Comparison of ENCODE assay signal across 16 cellular contexts in the genomic region with DNA sequence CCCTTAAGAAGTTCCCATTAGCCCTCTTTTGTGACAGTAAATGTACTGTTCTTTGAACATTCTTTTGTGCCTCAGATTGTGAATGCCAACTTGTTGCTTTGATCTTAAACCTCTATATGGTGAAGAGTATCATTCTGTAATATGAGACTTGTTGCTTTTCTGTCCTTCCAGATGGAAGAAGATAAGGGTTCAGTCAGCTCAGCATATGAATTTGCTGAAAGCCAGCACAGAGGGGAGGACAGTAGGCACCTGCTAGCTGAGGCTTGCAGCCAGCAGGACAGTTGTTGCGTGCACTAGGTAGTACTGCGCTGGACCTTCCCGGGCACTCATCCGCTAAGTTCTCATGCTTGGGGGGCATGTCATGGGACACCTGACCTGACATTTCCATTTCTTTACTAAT.
DNase-seq lines count a peak whose midpoint lies in the region; ATAC-seq and TF ChIP-seq lines count a peak whose summit lies in the region.
"Had no signal": no experiment of that assay in that cellular context is flagged by ENCODE, and none has a peak within 500 bp of the region (broad histone marks: within the 10 kb centered on the region; RNA-seq: fewer than 3 reads in every experiment).

No MANE protein-coding gene starts in this region.

- H3K36me3 Mint-ChIP-seq in activated naive CD4-positive, alpha-beta T cell treated with anti-CD3 and anti-CD28 coated beads, Interleukin-2, amount 10 ng/mL, durations not matched to agents 7 days and 5 days, result peaks cover 28% of the 10 kb centered on the region
- H3K36me3 Mint-ChIP-seq in stimulated activated effector memory CD8-positive, alpha-beta T cell treated with anti-CD3 and anti-CD28 coated beads, Interleukin-12 subunit alpha, Interleukin-12 subunit beta, amount 100 ng/mL, for 72 hours, result peaks cover 90% of the 10 kb centered on the region
- peaks cover 32% of the 10 kb centered on the region for H3K36me3 Mint-ChIP-seq in T-helper 2 cell treated with Interferon-gamma antibody and Interleukin-4, amounts not matched to agents 5 μg/mL and 100 μg/mL, for 36 hours (ENCODE audit: low read depth)

- H3K4me1 Mint-ChIP-seq in activated naive CD4-positive, alpha-beta T cell treated with anti-CD3 and anti-CD28 coated beads, Interleukin-2, amount 10 ng/mL, durations not matched to agents 7 days and 5 days, result peaks cover 14% of the 10 kb centered on the region
- H3K4me1 Mint-ChIP-seq in stimulated activated effector memory CD8-positive, alpha-beta T cell treated with anti-CD3 and anti-CD28 coated beads, Interleukin-12 subunit alpha, Interleukin-12 subunit beta, amount 100 ng/mL, for 72 hours, result peaks cover 6% of the 10 kb centered on the region
- peaks cover 18% of the 10 kb centered on the region for H3K4me1 Mint-ChIP-seq in T-helper 2 cell treated with Interferon-gamma antibody and Interleukin-4, amounts not matched to agents 5 μg/mL and 100 μg/mL, for 36 hours (ENCODE audit: low read depth)

- ATAC-seq in GM21447 (IDR thresholded peaks at IDR 0.05; ENCODE audit: unreplicated experiment), result peak; percentile 23
- ATAC-seq in stimulated activated effector memory CD8-positive, alpha-beta T cell treated with anti-CD3 and anti-CD28 coated beads, Interleukin-12 subunit alpha, Interleukin-12 subunit beta, amount 100 ng/mL, for 72 hours, result no peak

- H3K4me3 Mint-ChIP-seq in activated naive CD4-positive, alpha-beta T cell treated with anti-CD3 and anti-CD28 coated beads, Interleukin-2, amount 10 ng/mL, durations not matched to agents 7 days and 5 days, result no peak overlapping the region
- H3K4me3 Mint-ChIP-seq in stimulated activated effector memory CD8-positive, alpha-beta T cell treated with anti-CD3 and anti-CD28 coated beads, Interleukin-12 subunit alpha, Interleukin-12 subunit beta, amount 100 ng/mL, for 72 hours, result no peak overlapping the region
- no peak overlapping the region for H3K4me3 Mint-ChIP-seq in T-helper 2 cell treated with Interferon-gamma antibody and Interleukin-4, amounts not matched to agents 5 μg/mL and 100 μg/mL, for 36 hours
- H3K4me3 Mint-ChIP-seq: activated T-helper 1 cell treated with anti-CD3 and anti-CD28 coated beads, Interleukin-12 subunit alpha, Interleukin-12 subunit beta, Interleukin-2, Interleukin-4 antibody, amounts not matched to agents 30 ng/mL and 10 ng/mL and 1 ng/mL, durations not matched to agents 14 hours and 24 hours and 36 hours had no signal

- CTCF ChIA-PET in activated naive CD4-positive, alpha-beta T cell treated with anti-CD3 and anti-CD28 coated beads, Interleukin-2, amount 10 ng/mL, durations not matched to agents 7 days and 5 days (lab: Charles Lee), result interaction anchor here (1.1 to 1.2 kb wide), 2 partner anchors 191 to 478 kb away, joined by 3 read pairs; no protein-coding TSS in a partner anchor
- CTCF ChIA-PET in HEK293T (lab: Yijun Ruan, JAX), result no interaction called here

- H3K9me3 Mint-ChIP-seq in activated naive CD4-positive, alpha-beta T cell treated with anti-CD3 and anti-CD28 coated beads, Interleukin-2, amount 10 ng/mL, durations not matched to agents 7 days and 5 days, result no peaks in the 10 kb centered on the region
- no peaks in the 10 kb centered on the region for H3K9me3 Mint-ChIP-seq in stimulated activated effector memory CD8-positive, alpha-beta T cell treated with anti-CD3 and anti-CD28 coated beads, Interleukin-12 subunit alpha, Interleukin-12 subunit beta, amount 100 ng/mL, for 72 hours
- no peaks in the 10 kb centered on the region for H3K9me3 Mint-ChIP-seq in T-helper 2 cell treated with Interferon-gamma antibody and Interleukin-4, amounts not matched to agents 5 μg/mL and 100 μg/mL, for 36 hours
- H3K9me3 Mint-ChIP-seq: activated T-helper 1 cell treated with anti-CD3 and anti-CD28 coated beads, Interleukin-12 subunit alpha, Interleukin-12 subunit beta, Interleukin-2, Interleukin-4 antibody, amounts not matched to agents 30 ng/mL and 10 ng/mL and 1 ng/mL, durations not matched to agents 14 hours and 24 hours and 36 hours had no signal

- no peak for DNase-seq in activated naive CD4-positive, alpha-beta T cell treated with anti-CD3 and anti-CD28 coated beads, Interleukin-2, amount 10 ng/mL, durations not matched to agents 7 days and 5 days
- no peak for DNase-seq in activated naive CD4-positive, alpha-beta T cell (lab: John Stamatoyannopoulos, UW)
- peak; percentile 42 for DNase-seq in OCI-M1 (lab: John Stamatoyannopoulos, UW)
- DNase-seq in stimulated activated effector memory CD8-positive, alpha-beta T cell treated with anti-CD3 and anti-CD28 coated beads, Interleukin-12 subunit alpha, Interleukin-12 subunit beta, amount 100 ng/mL, for 72 hours (ENCODE audit: low spot score in 2 of 2), result no peak
- DNase-seq in HEK293T (ENCODE audit: extremely low spot score), result no peak
- DNase-seq in T-helper 2 cell treated with Interferon-gamma antibody and Interleukin-4, amounts not matched to agents 5 μg/mL and 100 μg/mL, for 36 hours (ENCODE audit: low spot score), result no peak
- DNase-seq in NOMO-1 (lab: John Stamatoyannopoulos, UW; ENCODE audit: unreplicated experiment in 2 of 2), result no peak
- DNase-seq: amygdala; EL; kidney; NCI-H1694 treated with DMSO at 0.1 percent for 48 hours; sigmoid colon; stimulated activated naive CD4-positive, alpha-beta T cell; thyroid gland had no signal

- H3K27me3 Mint-ChIP-seq in activated naive CD4-positive, alpha-beta T cell treated with anti-CD3 and anti-CD28 coated beads, Interleukin-2, amount 10 ng/mL, durations not matched to agents 7 days and 5 days, result no peaks in the 10 kb centered on the region
- H3K27me3 Mint-ChIP-seq in T-helper 2 cell treated with Interferon-gamma antibody and Interleukin-4, amounts not matched to agents 5 μg/mL and 100 μg/mL, for 36 hours (ENCODE audit: low read depth), result no peaks in the 10 kb centered on the region

- POLR2A ChIA-PET in HEK293T (lab: Yijun Ruan, JAX), result interaction anchor here (0.8 kb wide), 1 partner anchor 9 kb away, joined by 3 read pairs; no protein-coding TSS in a partner anchor

- peak overlapping the region; percentile 2 for H3K27ac Mint-ChIP-seq in activated naive CD4-positive, alpha-beta T cell treated with anti-CD3 and anti-CD28 coated beads, Interleukin-2, amount 10 ng/mL, durations not matched to agents 7 days and 5 days
- H3K27ac Mint-ChIP-seq in stimulated activated effector memory CD8-positive, alpha-beta T cell treated with anti-CD3 and anti-CD28 coated beads, Interleukin-12 subunit alpha, Interleukin-12 subunit beta, amount 100 ng/mL, for 72 hours, result peak overlapping the region; percentile 7
- H3K27ac Mint-ChIP-seq in T-helper 2 cell treated with Interferon-gamma antibody and Interleukin-4, amounts not matched to agents 5 μg/mL and 100 μg/mL, for 36 hours, result no peak overlapping the region
- H3K27ac Mint-ChIP-seq: activated T-helper 1 cell treated with anti-CD3 and anti-CD28 coated beads, Interleukin-12 subunit alpha, Interleukin-12 subunit beta, Interleukin-2, Interleukin-4 antibody, amounts not matched to agents 30 ng/mL and 10 ng/mL and 1 ng/mL, durations not matched to agents 14 hours and 24 hours and 36 hours had no signal

TF ChIP-seq in HEK293T, 16 proteins besides CTCF, POLR2A, EP300 and RAD21:
- TF ChIP-seq SP1 (IDR thresholded peaks at IDR 0.05) (no peak), CTBP1 (IDR thresholded peaks at IDR 0.05; ENCODE audit: borderline replicate concordance) (no peak), HDGF (IDR thresholded peaks at IDR 0.05; ENCODE audit: borderline replicate concordance) (no peak), ZNF384 (IDR thresholded peaks at IDR 0.05) (no peak)
- TF ChIP-seq, protein P1, sequence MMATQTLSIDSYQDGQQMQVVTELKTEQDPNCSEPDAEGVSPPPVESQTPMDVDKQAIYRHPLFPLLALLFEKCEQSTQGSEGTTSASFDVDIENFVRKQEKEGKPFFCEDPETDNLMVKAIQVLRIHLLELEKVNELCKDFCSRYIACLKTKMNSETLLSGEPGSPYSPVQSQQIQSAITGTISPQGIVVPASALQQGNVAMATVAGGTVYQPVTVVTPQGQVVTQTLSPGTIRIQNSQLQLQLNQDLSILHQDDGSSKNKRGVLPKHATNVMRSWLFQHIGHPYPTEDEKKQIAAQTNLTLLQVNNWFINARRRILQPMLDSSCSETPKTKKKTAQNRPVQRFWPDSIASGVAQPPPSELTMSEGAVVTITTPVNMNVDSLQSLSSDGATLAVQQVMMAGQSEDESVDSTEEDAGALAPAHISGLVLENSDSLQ (IDR thresholded peaks at IDR 0.05), result no peak
